ENCODE assay signal across 8 cellular contexts in genomic region chr17:82450357-82451106, GRCh38. TPM values are rescaled to one million over a fixed set of nuclear protein-coding genes. Genes with fewer than 3 reads are reported as not detected.
DNase-seq lines count a peak whose midpoint lies in the region; ATAC-seq and TF ChIP-seq lines count a peak whose summit lies in the region.

Gene CYBC1 (minus strand): TSS chr17:82450752. CDS start chr17:82449254, 1,498 bp downstream.

- H3K36me3 ChIP-seq in tibial nerve, result peaks cover 0 to 21% (median 0%) of the 10 kb centered on the region in 3 donors

- H3K27me3 ChIP-seq in tibial nerve, result no peaks in the 10 kb centered on the region

- H3K9me3 ChIP-seq in tibial nerve, result no peaks in the 10 kb centered on the region

- 0 to 1% (median 0%) methylated on average over 74 to 91 of the region's 91 CpGs for WGBS in adipose tissue, 3 donors
- WGBS in tibial nerve, 2 donors, result 0 to 1% methylated on average over 44 to 47 of the region's 91 CpGs

- intact Hi-C loops in cardiac septum (cut with DNase I), result no loop called here

- peak; percentile 69 for ATAC-seq in HG02763 (IDR thresholded peaks at IDR 0.05; ENCODE audit: unreplicated experiment)

- peak within 1 kb of the TSS; percentile 66 to 98 (median 80) for H3K4me3 ChIP-seq in tibial nerve

- peak in 3 of 5 experiments; percentile 5 to 47 (median 40) for TF ChIP-seq CTCF in tibial nerve (IDR thresholded peaks at IDR 0.05)

- peak; percentile 87 to 98 for TF ChIP-seq EP300 in tibial nerve (IDR thresholded peaks at IDR 0.05)

- DNase-seq in NCI-H146 (lab: John Stamatoyannopoulos, UW) (peak; percentile 92), T-helper 1 cell (peak; percentile 91 to 98 (median 94)), cardiac septum (ENCODE audit: low spot score) (peak; percentile 97), pons (ENCODE audit: low spot score) (peak; percentile 83), tibial nerve (ENCODE audit: low spot score in 2 of 2) (peak; percentile 84 to 89)

- peak within 1 kb of the TSS; percentile 51 for H3K27ac ChIP-seq in adipose tissue (ENCODE audit: low read depth, low read length)
- H3K27ac ChIP-seq in tibial nerve, result peak within 1 kb of the TSS; percentile 79 to 99 (median 91)

- peaks cover 0 to 42% (median 26%) of the 10 kb centered on the region in 4 donors for H3K4me1 ChIP-seq in tibial nerve

- TF ChIP-seq POLR2A in GM10847 (IDR thresholded peaks at IDR 0.05; ENCODE audit: extremely low read depth, insufficient read length) (peak; percentile 92), tibial nerve (IDR thresholded peaks at IDR 0.05) (peak; percentile 83 to 93)

RNA-seq across cellular contexts. Expression of gene CYBC1, which starts in this region (rescaled TPM):
- polyA plus RNA-seq in adipose tissue, result 10 to 100 TPM; 42.5 to 70.0 (median 43.6) TPM
- total RNA-seq in cardiac septum (37.4 TPM), tibial nerve (100 to 1,000 TPM in 2 of 4 donors, 10 to 100 TPM in 2; 45.4 to 106 (median 86.4) TPM)

Comparison
In these comparisons a context has a peak if more than half of its experiments do, and no peak if none do; other contexts are left out.
1. Peak in every context shown above with its lines: DNase-seq, ATAC-seq, H3K4me3 ChIP-seq and H3K27ac ChIP-seq.